Comparison of ENCODE assay signal across 1 cellular context in the genomic region with DNA sequence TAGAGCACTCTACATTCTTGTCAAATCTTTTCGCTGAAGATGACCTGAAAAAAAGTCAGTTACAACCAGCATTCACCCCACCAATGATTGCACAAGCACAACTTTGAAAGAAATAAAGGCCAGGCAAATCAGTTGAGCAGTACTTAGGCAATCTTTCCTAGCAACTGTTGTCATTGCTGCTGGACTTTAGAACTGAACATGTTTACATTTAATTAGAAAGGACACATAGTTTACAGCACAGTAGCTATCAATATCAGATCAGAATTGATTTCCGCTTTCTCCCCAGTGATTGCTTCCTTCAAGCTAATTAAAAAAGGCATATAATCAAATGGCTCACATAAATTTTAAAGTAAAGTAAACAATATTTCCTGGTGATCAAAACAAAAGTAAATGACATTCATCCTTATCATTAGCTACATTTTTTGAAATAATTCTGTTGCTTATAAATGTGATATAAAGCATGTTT.
TF ChIP-seq lines count a peak whose summit lies in the region.

No MANE protein-coding gene starts in this region.

TF ChIP-seq in liver, 16 proteins besides CTCF, POLR2A, EP300 and RAD21 (continued from another document):
- TF ChIP-seq, protein P1, sequence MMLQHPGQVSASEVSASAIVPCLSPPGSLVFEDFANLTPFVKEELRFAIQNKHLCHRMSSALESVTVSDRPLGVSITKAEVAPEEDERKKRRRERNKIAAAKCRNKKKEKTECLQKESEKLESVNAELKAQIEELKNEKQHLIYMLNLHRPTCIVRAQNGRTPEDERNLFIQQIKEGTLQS (IDR thresholded peaks at IDR 0.05) = peak; percentile 76
- TF ChIP-seq TAF1 (conservative IDR thresholded peaks at IDR 0.05) (no peak), EGR1 (IDR thresholded peaks at IDR 0.05; ENCODE audit: low read depth in 2 of 2) (peak in 1 of 2 donors; percentile 63), HNF4G (IDR thresholded peaks at IDR 0.05) (peak; percentile 95), JUND (IDR thresholded peaks at IDR 0.05) (peak; percentile 87 to 89)
